1 cellular context compared by ENCODE assay signal in genomic region chr1:3899776-3900149, GRCh38.
TF ChIP-seq lines count a peak whose summit lies in the region.

No MANE protein-coding gene starts in this region.

TF ChIP-seq in K562, 482 proteins besides CTCF, POLR2A, EP300 and RAD21 (continued from another document and continues in another):
- TF ChIP-seq, protein P1, sequence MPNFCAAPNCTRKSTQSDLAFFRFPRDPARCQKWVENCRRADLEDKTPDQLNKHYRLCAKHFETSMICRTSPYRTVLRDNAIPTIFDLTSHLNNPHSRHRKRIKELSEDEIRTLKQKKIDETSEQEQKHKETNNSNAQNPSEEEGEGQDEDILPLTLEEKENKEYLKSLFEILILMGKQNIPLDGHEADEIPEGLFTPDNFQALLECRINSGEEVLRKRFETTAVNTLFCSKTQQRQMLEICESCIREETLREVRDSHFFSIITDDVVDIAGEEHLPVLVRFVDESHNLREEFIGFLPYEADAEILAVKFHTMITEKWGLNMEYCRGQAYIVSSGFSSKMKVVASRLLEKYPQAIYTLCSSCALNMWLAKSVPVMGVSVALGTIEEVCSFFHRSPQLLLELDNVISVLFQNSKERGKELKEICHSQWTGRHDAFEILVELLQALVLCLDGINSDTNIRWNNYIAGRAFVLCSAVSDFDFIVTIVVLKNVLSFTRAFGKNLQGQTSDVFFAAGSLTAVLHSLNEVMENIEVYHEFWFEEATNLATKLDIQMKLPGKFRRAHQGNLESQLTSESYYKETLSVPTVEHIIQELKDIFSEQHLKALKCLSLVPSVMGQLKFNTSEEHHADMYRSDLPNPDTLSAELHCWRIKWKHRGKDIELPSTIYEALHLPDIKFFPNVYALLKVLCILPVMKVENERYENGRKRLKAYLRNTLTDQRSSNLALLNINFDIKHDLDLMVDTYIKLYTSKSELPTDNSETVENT (CRISPR knock-in tag; IDR thresholded peaks at IDR 0.05), result peak; percentile 81
- TF ChIP-seq TRIM28 (IDR thresholded peaks at IDR 0.05) (0 out of 2 replicates have a peak, but pooled peaks have one; percentile 44), CLOCK (CRISPR knock-in tag; IDR thresholded peaks at IDR 0.05; ENCODE audit: borderline replicate concordance) (no peak), PHF21A (IDR thresholded peaks at IDR 0.05; ENCODE audit: borderline replicate concordance, low read depth) (no peak), ETV5 (CRISPR knock-in tag; IDR thresholded peaks at IDR 0.05; ENCODE audit: low read depth) (no peak), SLC30A9 (CRISPR knock-in tag; IDR thresholded peaks at IDR 0.05) (no peak), ZNF121 (CRISPR knock-in tag; conservative IDR thresholded peaks at IDR 0.05) (peak; percentile 6; the same call in 1 of the 2 replicates), RHOXF2B (CRISPR knock-in tag; conservative IDR thresholded peaks at IDR 0.05) (no peak), CBX1 (IDR thresholded peaks at IDR 0.05; ENCODE audit: low read depth) (no peak; the same call in 1 of the 2 replicates), MBD2 (IDR thresholded peaks at IDR 0.05; ENCODE audit: borderline replicate concordance, low read depth) (no peak), RFX5 (IDR thresholded peaks at IDR 0.05; ENCODE audit: low read depth, low read length) (no peak), EWSR1 (IDR thresholded peaks at IDR 0.05; ENCODE audit: borderline replicate concordance, low read depth, partially characterized antibody) (no peak), SPI1 (IDR thresholded peaks at IDR 0.05; ENCODE audit: borderline replicate concordance, low read depth, low read length) (no peak), ZNF318 (IDR thresholded peaks at IDR 0.05; ENCODE audit: borderline replicate concordance in 1 of 2, low read depth in 1 of 2) (no peak), ZEB2 (IDR thresholded peaks at IDR 0.05) (no peak), PATZ1 (CRISPR knock-in tag; IDR thresholded peaks at IDR 0.05; ENCODE audit: borderline replicate concordance) (no peak), KLF16 (IDR thresholded peaks at IDR 0.05) (no peak), CBX5 (IDR thresholded peaks at IDR 0.05; ENCODE audit: borderline replicate concordance, low read depth) (no peak; the same call in 1 of the 2 replicates), ARID1B (IDR thresholded peaks at IDR 0.05) (no peak), MAFG (tag; conservative IDR thresholded peaks at IDR 0.05) (no peak), ZSCAN29 (IDR thresholded peaks at IDR 0.05) (no peak; the same call in 1 of the 2 replicates), OTX1 (CRISPR knock-in tag; IDR thresholded peaks at IDR 0.05) (no peak), ZNF41 (CRISPR knock-in tag; conservative IDR thresholded peaks at IDR 0.05) (no peak), ZNF124 (CRISPR knock-in tag; IDR thresholded peaks at IDR 0.05) (no peak), ZSCAN32 (CRISPR knock-in tag; IDR thresholded peaks at IDR 0.05) (no peak), ZFX (CRISPR knock-in tag; IDR thresholded peaks at IDR 0.05) (peak; percentile 99), CREM (IDR thresholded peaks at IDR 0.05; ENCODE audit: low read depth) (no peak), FOXA1 (IDR thresholded peaks at IDR 0.05; ENCODE audit: borderline replicate concordance) (no peak), PTRF (tag; IDR thresholded peaks at IDR 0.05) (no peak), HLTF (IDR thresholded peaks at IDR 0.05) (0 out of 2 replicates have a peak, but pooled peaks have one; percentile 56), RBM39 (optimal IDR thresholded peaks at IDR 0.05; ENCODE audit: low read depth, low read length) (no peak), CTBP1 (IDR thresholded peaks at IDR 0.05; ENCODE audit: borderline replicate concordance) (peak; percentile 56; the same call in 1 of the 2 replicates), PHF20 (IDR thresholded peaks at IDR 0.05; ENCODE audit: partially characterized antibody) (peak; percentile 63), KDM2B (CRISPR knock-in tag; IDR thresholded peaks at IDR 0.05) (no peak), CHD4 (IDR thresholded peaks at IDR 0.05; ENCODE audit: insufficient read depth, insufficient replicate concordance, low read depth, low read length, poor library complexity, severe bottlenecking) (no peak)
- TF ChIP-seq, protein P2, sequence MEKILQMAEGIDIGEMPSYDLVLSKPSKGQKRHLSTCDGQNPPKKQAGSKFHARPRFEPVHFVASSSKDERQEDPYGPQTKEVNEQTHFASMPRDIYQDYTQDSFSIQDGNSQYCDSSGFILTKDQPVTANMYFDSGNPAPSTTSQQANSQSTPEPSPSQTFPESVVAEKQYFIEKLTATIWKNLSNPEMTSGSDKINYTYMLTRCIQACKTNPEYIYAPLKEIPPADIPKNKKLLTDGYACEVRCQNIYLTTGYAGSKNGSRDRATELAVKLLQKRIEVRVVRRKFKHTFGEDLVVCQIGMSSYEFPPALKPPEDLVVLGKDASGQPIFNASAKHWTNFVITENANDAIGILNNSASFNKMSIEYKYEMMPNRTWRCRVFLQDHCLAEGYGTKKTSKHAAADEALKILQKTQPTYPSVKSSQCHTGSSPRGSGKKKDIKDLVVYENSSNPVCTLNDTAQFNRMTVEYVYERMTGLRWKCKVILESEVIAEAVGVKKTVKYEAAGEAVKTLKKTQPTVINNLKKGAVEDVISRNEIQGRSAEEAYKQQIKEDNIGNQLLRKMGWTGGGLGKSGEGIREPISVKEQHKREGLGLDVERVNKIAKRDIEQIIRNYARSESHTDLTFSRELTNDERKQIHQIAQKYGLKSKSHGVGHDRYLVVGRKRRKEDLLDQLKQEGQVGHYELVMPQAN (IDR thresholded peaks at IDR 0.05; ENCODE audit: borderline replicate concordance), result peak; percentile 77; the same call in 1 of the 2 replicates
- TF ChIP-seq, protein P3, sequence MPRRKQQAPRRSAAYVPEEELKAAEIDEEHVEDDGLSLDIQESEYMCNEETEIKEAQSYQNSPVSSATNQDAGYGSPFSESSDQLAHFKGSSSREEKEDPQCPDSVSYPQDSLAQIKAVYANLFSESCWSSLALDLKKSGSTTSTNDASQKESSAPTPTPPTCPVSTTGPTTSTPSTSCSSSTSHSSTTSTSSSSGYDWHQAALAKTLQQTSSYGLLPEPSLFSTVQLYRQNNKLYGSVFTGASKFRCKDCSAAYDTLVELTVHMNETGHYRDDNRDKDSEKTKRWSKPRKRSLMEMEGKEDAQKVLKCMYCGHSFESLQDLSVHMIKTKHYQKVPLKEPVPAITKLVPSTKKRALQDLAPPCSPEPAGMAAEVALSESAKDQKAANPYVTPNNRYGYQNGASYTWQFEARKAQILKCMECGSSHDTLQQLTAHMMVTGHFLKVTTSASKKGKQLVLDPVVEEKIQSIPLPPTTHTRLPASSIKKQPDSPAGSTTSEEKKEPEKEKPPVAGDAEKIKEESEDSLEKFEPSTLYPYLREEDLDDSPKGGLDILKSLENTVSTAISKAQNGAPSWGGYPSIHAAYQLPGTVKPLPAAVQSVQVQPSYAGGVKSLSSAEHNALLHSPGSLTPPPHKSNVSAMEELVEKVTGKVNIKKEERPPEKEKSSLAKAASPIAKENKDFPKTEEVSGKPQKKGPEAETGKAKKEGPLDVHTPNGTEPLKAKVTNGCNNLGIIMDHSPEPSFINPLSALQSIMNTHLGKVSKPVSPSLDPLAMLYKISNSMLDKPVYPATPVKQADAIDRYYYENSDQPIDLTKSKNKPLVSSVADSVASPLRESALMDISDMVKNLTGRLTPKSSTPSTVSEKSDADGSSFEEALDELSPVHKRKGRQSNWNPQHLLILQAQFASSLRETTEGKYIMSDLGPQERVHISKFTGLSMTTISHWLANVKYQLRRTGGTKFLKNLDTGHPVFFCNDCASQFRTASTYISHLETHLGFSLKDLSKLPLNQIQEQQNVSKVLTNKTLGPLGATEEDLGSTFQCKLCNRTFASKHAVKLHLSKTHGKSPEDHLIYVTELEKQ (CRISPR knock-in tag; IDR thresholded peaks at IDR 0.05), result no peak
- TF ChIP-seq, protein P4, sequence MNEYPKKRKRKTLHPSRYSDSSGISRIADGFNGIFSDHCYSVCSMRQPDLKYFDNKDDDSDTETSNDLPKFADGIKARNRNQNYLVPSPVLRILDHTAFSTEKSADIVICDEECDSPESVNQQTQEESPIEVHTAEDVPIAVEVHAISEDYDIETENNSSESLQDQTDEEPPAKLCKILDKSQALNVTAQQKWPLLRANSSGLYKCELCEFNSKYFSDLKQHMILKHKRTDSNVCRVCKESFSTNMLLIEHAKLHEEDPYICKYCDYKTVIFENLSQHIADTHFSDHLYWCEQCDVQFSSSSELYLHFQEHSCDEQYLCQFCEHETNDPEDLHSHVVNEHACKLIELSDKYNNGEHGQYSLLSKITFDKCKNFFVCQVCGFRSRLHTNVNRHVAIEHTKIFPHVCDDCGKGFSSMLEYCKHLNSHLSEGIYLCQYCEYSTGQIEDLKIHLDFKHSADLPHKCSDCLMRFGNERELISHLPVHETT (CRISPR knock-in tag; conservative IDR thresholded peaks at IDR 0.05 in 1 of 2, IDR thresholded peaks at IDR 0.05 in 1 of 2), result no peak
